In the genomic region with DNA sequence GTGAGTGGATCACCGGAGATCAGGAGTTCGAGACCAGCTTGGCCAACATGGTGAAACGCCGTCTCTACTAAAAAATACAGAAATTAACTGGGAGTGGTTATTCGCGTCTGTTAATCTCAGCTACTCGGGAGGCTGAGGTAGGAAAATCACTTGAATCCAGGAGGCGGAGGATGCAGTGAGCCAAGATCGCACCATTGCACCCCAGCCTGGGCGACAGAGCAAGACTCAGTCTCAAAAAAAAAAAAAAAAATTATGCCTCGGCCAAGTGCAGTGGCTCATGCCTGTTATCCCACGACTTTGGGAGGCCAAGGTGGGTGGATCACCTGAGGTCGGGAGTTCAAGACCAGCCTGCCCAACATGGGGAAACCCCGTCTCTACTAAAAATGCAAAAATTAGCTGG, we compare ENCODE assay signal across 6 cellular contexts. TPM values are rescaled to one million over a fixed set of nuclear protein-coding genes. Genes with fewer than 3 reads are reported as not detected.
"Had no signal": no experiment of that assay in that cellular context is flagged by ENCODE, and none has a peak within 500 bp of the region (broad histone marks: within the 10 kb centered on the region; RNA-seq: fewer than 3 reads in every experiment).

No MANE protein-coding gene starts in this region.

RNA-seq across cellular contexts. Expression of a gene that starts 49.8 kb away (rescaled TPM):
- total RNA-seq: OCI-LY7, Right ventricle myocardium inferior, Right ventricle myocardium superior, RPMI7951, SJSA1, SK-MEL-5 had no signal
